Comparison of ENCODE assay signal across 10 cellular contexts in genomic region chr5:179794171-179794570, GRCh38. TPM values are rescaled to one million over a fixed set of nuclear protein-coding genes. Genes with fewer than 3 reads are reported as not detected.
A peak's percentile ranks its signal among the peaks of the same experiment; 100 is the strongest.
DNase-seq lines count a peak whose midpoint lies in the region; ATAC-seq lines count a peak whose summit lies in the region.
"Had no signal": no experiment of that assay in that cellular context is flagged by ENCODE, and none has a peak within 500 bp of the region (broad histone marks: within the 10 kb centered on the region; RNA-seq: fewer than 3 reads in every experiment).

No MANE protein-coding gene starts in this region.

- H3K4me1 ChIP-seq in BLaER1: peaks cover 63% of the 10 kb centered on the region
- H3K4me1 ChIP-seq in esophagus (ENCODE audit: control insufficient read depth in 2 of 2, insufficient read depth in 2 of 2, low read length in 1 of 2): peaks cover 3 to 24% of the 10 kb centered on the region in 2 donors

- H3K9me3 ChIP-seq in BLaER1: 0 out of 2 replicates have a peak, but pooled peaks cover 4% of the 10 kb centered on the region
- no peaks in the 10 kb centered on the region for H3K9me3 ChIP-seq in esophagus (ENCODE audit: control insufficient read depth in 2 of 2, insufficient read depth in 1 of 2, low read depth in 1 of 2, low read length in 1 of 2)

- peak overlapping the region; percentile 74 for H3K27ac ChIP-seq in BLaER1
- H3K27ac ChIP-seq in esophagus (ENCODE audit: low read depth in 2 of 2, low read length in 1 of 2): peak overlapping the region; percentile 40 to 62

- H3K9me3 Mint-ChIP-seq in IgD-negative memory B cell: no peaks in the 10 kb centered on the region
- H3K9me3 Mint-ChIP-seq: activated CD4-positive, alpha-beta T cell treated with anti-CD3 and anti-CD28 coated beads, Interleukin-2, amount 10 ng/mL, durations not matched to agents 24 days and 14 days had no signal

- peak overlapping the region in 1 of 3 donors; percentile 88 for H3K27ac Mint-ChIP-seq in IgD-negative memory B cell
- H3K27ac Mint-ChIP-seq: activated CD4-positive, alpha-beta T cell treated with anti-CD3 and anti-CD28 coated beads, Interleukin-2, amount 10 ng/mL, durations not matched to agents 24 days and 14 days had no signal

- H3K27me3 Mint-ChIP-seq in IgD-negative memory B cell: no peaks in the 10 kb centered on the region
- H3K27me3 Mint-ChIP-seq: activated CD4-positive, alpha-beta T cell treated with anti-CD3 and anti-CD28 coated beads, Interleukin-2, amount 10 ng/mL, durations not matched to agents 24 days and 14 days had no signal

- H3K36me3 ChIP-seq in BLaER1: peaks cover 22% of the 10 kb centered on the region
- H3K36me3 ChIP-seq in esophagus (ENCODE audit: control insufficient read depth in 2 of 2, insufficient read depth in 2 of 2, low read length in 1 of 2): peaks cover 0 to 17% of the 10 kb centered on the region in 2 donors

- H3K4me3 ChIP-seq in BLaER1: peak overlapping the region; percentile 69
- H3K4me3 ChIP-seq in esophagus (ENCODE audit: low read depth in 1 of 2, low read length in 2 of 2): peak overlapping the region in 1 of 2 donors; percentile 21

- intact Hi-C loops in posterior vena cava (cut with DNase I): no loop called here

- H3K9ac ChIP-seq in BLaER1: peak overlapping the region; percentile 79

- peaks cover 35% of the 10 kb centered on the region for H4K20me1 ChIP-seq in BLaER1

- ATAC-seq in GM19395 (IDR thresholded peaks at IDR 0.05; ENCODE audit: unreplicated experiment) (no peak), HG03159 (IDR thresholded peaks at IDR 0.05; ENCODE audit: unreplicated experiment) (no peak), GM21515 (IDR thresholded peaks at IDR 0.05; ENCODE audit: unreplicated experiment) (no peak)

- H3K4me3 Mint-ChIP-seq in IgD-negative memory B cell: peak overlapping the region in 3 of 4 donors; percentile 74 to 79 (median 79)

- H3K4me2 ChIP-seq in BLaER1: peak overlapping the region; percentile 99

- no peaks in the 10 kb centered on the region for H3K36me3 Mint-ChIP-seq in IgD-negative memory B cell

- WGBS in esophagus, 2 donors: 66 to 72% methylated on average over 3 of the region's 3 CpGs

- H3K4me1 Mint-ChIP-seq in IgD-negative memory B cell: peaks cover 5 to 20% (median 15%) of the 10 kb centered on the region in 3 donors

- H3K27me3 ChIP-seq in BLaER1 (no peaks in the 10 kb centered on the region), esophagus (ENCODE audit: control insufficient read depth in 1 of 2, insufficient read depth in 2 of 2, low read length in 2 of 2) (no peaks in the 10 kb centered on the region)

- DNase-seq in posterior vena cava (ENCODE audit: low spot score): peak; percentile 75
- DNase-seq in COR-L47 (lab: John Stamatoyannopoulos, UW): no peak
- DNase-seq: glutamatergic neuron had no signal

RNA-seq across cellular contexts. Expression of gene LTC4S, which starts 0.4 kb away (rescaled TPM):
- polyA plus RNA-seq in IgD-negative memory B cell: 0.80 TPM
- polyA plus RNA-seq in esophagus: 1 to 10 TPM; 3.0 to 6.5 TPM
- total RNA-seq in posterior vena cava: 10 to 100 TPM; 19.7 to 20.3 TPM

RNA-seq across cellular contexts. Expression of gene MGAT4B, which starts 12.5 kb away (rescaled TPM):
- 12.0 TPM for polyA plus RNA-seq in IgD-negative memory B cell
- polyA plus RNA-seq in esophagus: 10 to 100 TPM; 59.2 to 66.8 TPM
- total RNA-seq in posterior vena cava: 10 to 100 TPM; 54.6 to 62.8 TPM

RNA-seq across cellular contexts. Expression of gene SQSTM1, which starts 26.5 kb away (rescaled TPM):
- polyA plus RNA-seq in IgD-negative memory B cell: 225 TPM
- 100 to 1,000 TPM in 1 of 2 donors, 10 to 100 TPM in 1; 94.8 to 111 TPM for polyA plus RNA-seq in esophagus
- 100 to 1,000 TPM; 245 to 333 TPM for total RNA-seq in posterior vena cava
